ENCODE assay signal across 20 cellular contexts in genomic region chr14:22210906-22211305, GRCh38.
DNase-seq lines count a peak whose midpoint lies in the region; ATAC-seq and TF ChIP-seq lines count a peak whose summit lies in the region.
"Had no signal": no experiment of that assay in that cellular context is flagged by ENCODE, and none has a peak within 500 bp of the region (broad histone marks: within the 10 kb centered on the region; RNA-seq: fewer than 3 reads in every experiment).

No MANE protein-coding gene starts in this region.

- peak overlapping the region; percentile 51 for H3K27ac Mint-ChIP-seq in activated naive CD4-positive, alpha-beta T cell treated with anti-CD3 and anti-CD28 coated beads, Interleukin-2, amount 50 U/mL, for 24 hours
- H3K27ac Mint-ChIP-seq: GM23338, HFFc6 had no signal

- ATAC-seq in GM18498 (IDR thresholded peaks at IDR 0.05; ENCODE audit: unreplicated experiment) (no peak), HG03342 (IDR thresholded peaks at IDR 0.05; ENCODE audit: unreplicated experiment) (no peak)
- ATAC-seq: A549, GM23338 had no signal

- H3K4me3 Mint-ChIP-seq in activated naive CD4-positive, alpha-beta T cell treated with anti-CD3 and anti-CD28 coated beads, Interleukin-2, amount 50 U/mL, for 24 hours: no peak overlapping the region
- H3K4me3 Mint-ChIP-seq: CD4-positive, alpha-beta memory T cell; GM23338; HFFc6 had no signal

- H3K36me3 ChIP-seq in mammary epithelial cell (ENCODE audit: insufficient read depth, low read length): no peaks in the 10 kb centered on the region
- H3K36me3 ChIP-seq: HAP-1 had no signal

- H3K36me3 Mint-ChIP-seq in activated naive CD4-positive, alpha-beta T cell treated with anti-CD3 and anti-CD28 coated beads, Interleukin-2, amount 50 U/mL, for 24 hours: no peaks in the 10 kb centered on the region
- H3K36me3 Mint-ChIP-seq: CD4-positive, alpha-beta memory T cell had no signal

- peaks cover 3% of the 10 kb centered on the region for H3K4me1 Mint-ChIP-seq in activated naive CD4-positive, alpha-beta T cell treated with anti-CD3 and anti-CD28 coated beads, Interleukin-2, amount 50 U/mL, for 24 hours
- H3K4me1 Mint-ChIP-seq: CD4-positive, alpha-beta memory T cell; GM23338 had no signal

- H3K9ac ChIP-seq in mammary epithelial cell (ENCODE audit: insufficient read depth, low read length): no peak overlapping the region

- no peak overlapping the region for H3K4me3 ChIP-seq in mammary epithelial cell (replicated peaks in 1 of 3; ENCODE audit: insufficient read depth in 1 of 3, low read depth in 2 of 3, low read length in 3 of 3)
- H3K4me3 ChIP-seq in epithelial cell of esophagus (ENCODE audit: low read length): no peak overlapping the region
- H3K4me3 ChIP-seq: A549, GM23338, HAP-1 had no signal

- intact Hi-C loops in mammary epithelial cell (cut with micrococcal nuclease): no loop called here

- POLR2A ChIA-PET in RWPE1 (lab: Yijun Ruan, JAX; ENCODE audit: low non-redundant PET): no interaction called here

- DNase-seq in activated naive CD4-positive, alpha-beta T cell treated with Interleukin-2 at 50 U/mL for 16 hours: no peak
- peak; percentile 37 for DNase-seq in mammary epithelial cell
- DNase-seq in epithelial cell of esophagus (ENCODE audit: low read depth): peak; percentile 75
- peak; percentile 3 for DNase-seq in iris pigment epithelial cell (ENCODE audit: low read depth)
- no peak for DNase-seq in RWPE1 (ENCODE audit: low spot score)
- DNase-seq: 8988T; ACHN; C1 segment of cervical spinal cord; Calu3; CD4-positive, alpha-beta memory T cell; COR-L47; DMS153; DND-41; HFFc6 had no signal

- peak overlapping the region; percentile 52 for H3K4me2 ChIP-seq in mammary epithelial cell (ENCODE audit: insufficient read depth, low read depth, low read length)
- H3K4me2 ChIP-seq: A549, GM23338 had no signal

- no TSS peak for BruUV-seq in mammary epithelial cell (replicated peaks; lab: Mats Ljungman, UMichigan)

- no peaks in the 10 kb centered on the region for H3K27me3 Mint-ChIP-seq in activated naive CD4-positive, alpha-beta T cell treated with anti-CD3 and anti-CD28 coated beads, Interleukin-2, amount 50 U/mL, for 24 hours
- H3K27me3 Mint-ChIP-seq: CD4-positive, alpha-beta memory T cell had no signal

- H3K9me3 Mint-ChIP-seq in activated naive CD4-positive, alpha-beta T cell treated with anti-CD3 and anti-CD28 coated beads, Interleukin-2, amount 50 U/mL, for 24 hours: no peaks in the 10 kb centered on the region
- H3K9me3 Mint-ChIP-seq: CD4-positive, alpha-beta memory T cell; GM23338; HFFc6 had no signal

- H2AFZ ChIP-seq in mammary epithelial cell (ENCODE audit: low read depth, low read length): peak overlapping the region; percentile 42
- H2AFZ ChIP-seq: GM23338 had no signal

- no peaks in the 10 kb centered on the region for H3K79me2 ChIP-seq in mammary epithelial cell (ENCODE audit: insufficient read depth, low read length)

- CTCF ChIA-PET in mammary epithelial cell (lab: Charles Lee; ENCODE audit: low non-redundant PET) (no interaction called here), RWPE1 (lab: Yijun Ruan, JAX) (interaction anchor here (0.7 kb wide), 1 partner anchor 10 kb away, joined by 4 read pairs; no protein-coding TSS in a partner anchor)

- no peaks in the 10 kb centered on the region for H4K20me1 ChIP-seq in mammary epithelial cell (ENCODE audit: insufficient read depth, low read length)

- H3K27ac ChIP-seq in mammary epithelial cell (ENCODE audit: insufficient read depth, low read depth, low read length): no peak overlapping the region
- no peak overlapping the region for H3K27ac ChIP-seq in RWPE1
- H3K27ac ChIP-seq: A549 had no signal

- no peak for TF ChIP-seq CTCF in mammary epithelial cell (conservative IDR thresholded peaks at IDR 0.05 in 1 of 2, IDR thresholded peaks at IDR 0.05 in 1 of 2; ENCODE audit: extremely low read depth in 1 of 2, insufficient read depth in 1 of 2, low read depth in 1 of 2, low read length in 2 of 2)
- TF ChIP-seq CTCF in epithelial cell of esophagus (IDR thresholded peaks at IDR 0.05; ENCODE audit: insufficient read depth, low read depth, low read length, missing control alignments): no peak
- TF ChIP-seq CTCF in RWPE1 (conservative IDR thresholded peaks at IDR 0.05; ENCODE audit: low read depth): no peak

- 38% methylated on average over 1 of the region's 1 CpG for WGBS in mammary epithelial cell (ENCODE audit: low coverage, missing lambda C conversion rate)

- in situ Hi-C loops in mammary epithelial cell (cut with MboI; ENCODE audit: low sequenced_read_pairs in 2 of 2): no loop called here

- H3K9me3 ChIP-seq in mammary epithelial cell (replicated peaks; ENCODE audit: insufficient read depth, low read length): no peaks in the 10 kb centered on the region
- H3K9me3 ChIP-seq: A549, HAP-1 had no signal

- dilution Hi-C loops in mammary epithelial cell (cut with HindIII; ENCODE audit: low sequenced_read_pairs): no loop called here

- no peaks in the 10 kb centered on the region for H3K27me3 ChIP-seq in mammary epithelial cell (ENCODE audit: insufficient read depth, low read length)

- no peaks in the 10 kb centered on the region for H3K4me1 ChIP-seq in mammary epithelial cell (ENCODE audit: insufficient read depth, low read length)
- H3K4me1 ChIP-seq: A549, HAP-1 had no signal

Comparison
In these comparisons a context has a peak if more than half of its experiments do, and no peak if none do; other contexts are left out.
1. DNase-seq: peak in mammary epithelial cell (single experiment), epithelial cell of esophagus (single experiment) and iris pigment epithelial cell (single experiment); none in activated naive CD4-positive, alpha-beta T cell treated with Interleukin-2 at 50 U/mL for 16 hours (single experiment) and RWPE1 (single experiment).